Comparison of ENCODE assay signal across 8 cellular contexts in genomic region chr2:1744446-1745170, GRCh38. TPM values are rescaled to one million over a fixed set of nuclear protein-coding genes. Genes with fewer than 3 reads are reported as not detected.
A peak's percentile ranks its signal among the peaks of the same experiment; 100 is the strongest.
DNase-seq lines count a peak whose midpoint lies in the region; ATAC-seq and TF ChIP-seq lines count a peak whose summit lies in the region.

Gene PXDN (minus strand): TSS chr2:1744515. CDS start chr2:1744455, 60 bp downstream.

- POLR2A ChIA-PET in naive thymus-derived CD4-positive, alpha-beta T cell (lab: Charles Lee), result no interaction called here

- no peak within 1 kb of the TSS for H2AFZ ChIP-seq in H9 (ENCODE audit: low read length)

- DNase-seq in H9, result peak; percentile 59
- DNase-seq in RWPE2 (ENCODE audit: low spot score), result peak; percentile 69
- peak; percentile 66 for DNase-seq in fibroblast of gingiva (ENCODE audit: low read depth)
- no peak for DNase-seq in naive thymus-derived CD4-positive, alpha-beta T cell
- no peak for DNase-seq in KG1 (lab: John Stamatoyannopoulos, UW)
- no peak for DNase-seq in DMS53 (lab: John Stamatoyannopoulos, UW)

- H3T11ph ChIP-seq in H9 (ENCODE audit: low read length), result no peak within 1 kb of the TSS

- no peak within 1 kb of the TSS for H3K23ac ChIP-seq in H9 (ENCODE audit: insufficient read length, low read depth, low read length)

- H3K4me3 ChIP-seq in RWPE2 (ENCODE audit: severe bottlenecking), result peak within 1 kb of the TSS; percentile 91
- H3K4me3 ChIP-seq in naive thymus-derived CD4-positive, alpha-beta T cell (ENCODE audit: low read length), result no peak within 1 kb of the TSS

- peak within 1 kb of the TSS; percentile 95 to 98 for H3K4me3 Mint-ChIP-seq in H9
- peak within 1 kb of the TSS in 8 of 10 donors; percentile 19 to 80 (median 58) for H3K4me3 Mint-ChIP-seq in naive thymus-derived CD4-positive, alpha-beta T cell

- TF ChIP-seq CTCF in H9 (conservative IDR thresholded peaks at IDR 0.05) (no peak), RWPE2 (IDR thresholded peaks at IDR 0.05; ENCODE audit: poor library complexity, severe bottlenecking) (no peak)

- no peak within 1 kb of the TSS for H2BK12ac ChIP-seq in H9 (ENCODE audit: insufficient read length, low read depth, low read length)

- H3K27ac Mint-ChIP-seq in H9, result peak within 1 kb of the TSS in 1 of 3 experiments; percentile 58; a peak in 1 of 7 replicates
- peak within 1 kb of the TSS in 2 of 9 donors; percentile 14 to 43 for H3K27ac Mint-ChIP-seq in naive thymus-derived CD4-positive, alpha-beta T cell

- CTCF ChIA-PET in naive thymus-derived CD4-positive, alpha-beta T cell (lab: Charles Lee), result no interaction called here

- H3K27me3 ChIP-seq in H9 (ENCODE audit: insufficient read depth, low read length) (no peaks in the 10 kb centered on the region), RWPE2 (ENCODE audit: insufficient read depth, poor library complexity, severe bottlenecking) (no peaks in the 10 kb centered on the region)
- no peaks in the 10 kb centered on the region for H3K27me3 ChIP-seq in naive thymus-derived CD4-positive, alpha-beta T cell (ENCODE audit: control insufficient read depth in 2 of 2, insufficient read depth in 2 of 2, low read length in 2 of 2)

- H3K9me3 ChIP-seq in H9 (ENCODE audit: control insufficient read depth, low read depth, low read length) (no peaks in the 10 kb centered on the region), RWPE2 (ENCODE audit: severe bottlenecking) (no peaks in the 10 kb centered on the region)
- H3K9me3 ChIP-seq in naive thymus-derived CD4-positive, alpha-beta T cell (ENCODE audit: control insufficient read depth in 2 of 3, low read length in 3 of 3), result no peaks in the 10 kb centered on the region

- peaks cover 43% of the 10 kb centered on the region for H3K27me3 Mint-ChIP-seq in H9 (ENCODE audit: low read depth)
- H3K27me3 Mint-ChIP-seq in naive thymus-derived CD4-positive, alpha-beta T cell, result peaks cover 41 to 69% (median 49%) of the 10 kb centered on the region in 5 donors

- no peak within 1 kb of the TSS for H2BK15ac ChIP-seq in H9 (ENCODE audit: low read depth, low read length)

- H3K9ac ChIP-seq in H9 (ENCODE audit: extremely low read depth, insufficient read length, low read length), result peak within 1 kb of the TSS; percentile 43

- no peak within 1 kb of the TSS for H3K27ac ChIP-seq in H9 (ENCODE audit: insufficient read length, low read depth, low read length)
- peak within 1 kb of the TSS; percentile 84 for H3K27ac ChIP-seq in RWPE2 (ENCODE audit: poor library complexity, severe bottlenecking)
- no peak within 1 kb of the TSS for H3K27ac ChIP-seq in naive thymus-derived CD4-positive, alpha-beta T cell (ENCODE audit: low read depth, low read length)

- H3K36me3 ChIP-seq in RWPE2 (ENCODE audit: low read depth), result peaks cover 18% of the 10 kb centered on the region
- H3K36me3 ChIP-seq in naive thymus-derived CD4-positive, alpha-beta T cell (ENCODE audit: control insufficient read depth in 2 of 3, insufficient read depth in 3 of 3, low read length in 3 of 3), result no peaks in the 10 kb centered on the region

- peak within 1 kb of the TSS; percentile 92 for H3K18ac ChIP-seq in H9 (ENCODE audit: insufficient read length, low read depth, low read length)

- WGBS in H9 (ENCODE audit: extremely low coverage, insufficient read length, low lambda C conversion rate), result no CpG with 5 or more reads among the region's 71 CpGs

- peak within 1 kb of the TSS; percentile 48 for H3K4me2 ChIP-seq in H9 (ENCODE audit: insufficient read depth, insufficient read length, low read length)

- no peak within 1 kb of the TSS for H4K5ac ChIP-seq in H9 (ENCODE audit: insufficient read length, low read depth, low read length)

- H4K8ac ChIP-seq in H9 (replicated peaks; ENCODE audit: insufficient read length, low read depth, low read length), result no peak within 1 kb of the TSS

- H4K20me1 ChIP-seq in H9 (ENCODE audit: control insufficient read depth, insufficient read depth, insufficient read length), result no peaks in the 10 kb centered on the region

- intact Hi-C loops in naive thymus-derived CD4-positive, alpha-beta T cell (cut with micrococcal nuclease), result no loop called here

- H2BK5ac ChIP-seq in H9 (ENCODE audit: insufficient read length, low read length), result no peak within 1 kb of the TSS

- H2AK5ac ChIP-seq in H9 (ENCODE audit: insufficient read length, low read length), result no peak within 1 kb of the TSS

- H3K4ac ChIP-seq in H9 (ENCODE audit: low read depth, low read length), result no peak within 1 kb of the TSS; the same call in 1 of the 2 replicates

- H4K91ac ChIP-seq in H9 (ENCODE audit: insufficient read length, low read depth, low read length), result no peak within 1 kb of the TSS

- H3K23me2 ChIP-seq in H9 (ENCODE audit: insufficient read length, low read depth, low read length, poor library complexity, severe bottlenecking), result peaks cover 10% of the 10 kb centered on the region

- H3K9me3 Mint-ChIP-seq in H9, result peaks cover 0 to 5% of the 10 kb centered on the region in 2 experiments; a peak in 1 of 5 replicates
- H3K9me3 Mint-ChIP-seq in naive thymus-derived CD4-positive, alpha-beta T cell, result peaks cover 0 to 4% (median 0%) of the 10 kb centered on the region in 11 donors

- peak within 1 kb of the TSS; percentile 96 for H3K14ac ChIP-seq in H9 (ENCODE audit: insufficient read depth, low read length)

- peaks cover 11 to 23% (median 12%) of the 10 kb centered on the region in 3 experiments for H3K36me3 Mint-ChIP-seq in H9 (ENCODE audit: insufficient read depth in 1 of 3, low read depth in 3 of 3)
- peaks cover 0 to 4% (median 0%) of the 10 kb centered on the region in 5 donors for H3K36me3 Mint-ChIP-seq in naive thymus-derived CD4-positive, alpha-beta T cell

- peaks cover 3% of the 10 kb centered on the region for H3K79me1 ChIP-seq in H9 (ENCODE audit: insufficient read depth, low read depth, low read length, poor library complexity, severe bottlenecking)

- peaks cover 24% of the 10 kb centered on the region; the same call in 1 of the 2 replicates for H3K79me2 ChIP-seq in H9 (ENCODE audit: insufficient read depth, low read length)

- no peak within 1 kb of the TSS for H3K56ac ChIP-seq in H9 (ENCODE audit: insufficient read length, low read depth, low read length)

- ATAC-seq in RWPE2 (ENCODE audit: low read depth) (peak; percentile 42), HG03469 (IDR thresholded peaks at IDR 0.05; ENCODE audit: unreplicated experiment) (no peak), GM19467 (IDR thresholded peaks at IDR 0.05; ENCODE audit: unreplicated experiment) (no peak)
- ATAC-seq in naive thymus-derived CD4-positive, alpha-beta T cell, result no peak

- H3K4me1 Mint-ChIP-seq in H9, result peaks cover 26 to 28% of the 10 kb centered on the region in 2 experiments
- H3K4me1 Mint-ChIP-seq in naive thymus-derived CD4-positive, alpha-beta T cell, result peaks cover 0 to 12% (median 4%) of the 10 kb centered on the region in 7 donors

- peak within 1 kb of the TSS; percentile 10 for H2BK120ac ChIP-seq in H9 (ENCODE audit: low read depth, low read length, poor library complexity, severe bottlenecking)

- H2BK20ac ChIP-seq in H9 (ENCODE audit: low read depth, low read length, poor library complexity, severe bottlenecking), result no peak within 1 kb of the TSS

- H3K4me1 ChIP-seq in H9 (ENCODE audit: insufficient read depth, low read length) (peaks cover 4% of the 10 kb centered on the region; the same call in 1 of the 2 replicates), RWPE2 (ENCODE audit: insufficient read depth, poor library complexity, severe bottlenecking) (no peaks in the 10 kb centered on the region)
- H3K4me1 ChIP-seq in naive thymus-derived CD4-positive, alpha-beta T cell (ENCODE audit: control insufficient read depth in 2 of 2, insufficient read depth in 2 of 2, low read length in 2 of 2), result no peaks in the 10 kb centered on the region

RNA-seq across cellular contexts. Expression of gene PXDN, which starts in this region (rescaled TPM):
- total RNA-seq in H9 (2021), result 140 and 146 TPM in 2 replicates
- total RNA-seq in naive thymus-derived CD4-positive, alpha-beta T cell, result 1 to 10 TPM in 1 of 5 experiments, under 1 TPM in 1, not detected in 3; 0.47 to 3.1 TPM
- polyA plus RNA-seq in naive thymus-derived CD4-positive, alpha-beta T cell, result 1 to 10 TPM in 1 of 2 donors, under 1 TPM in 1; 0.74 to 1.3 TPM

Comparison
In these comparisons a context has a peak if more than half of its experiments do, and no peak if none do; other contexts are left out.
1. RNA of gene PXDN (total RNA-seq): 140 to 146 TPM in H9; 0.47 to 3.1 TPM in naive thymus-derived CD4-positive, alpha-beta T cell; every median in the first group is over 10 times any median in the second.
2. DNase-seq: peak in H9 (single experiment), RWPE2 (single experiment) and fibroblast of gingiva (single experiment); none in naive thymus-derived CD4-positive, alpha-beta T cell (0 of 9), KG1 (single experiment) and DMS53 (single experiment).